In genomic region chr19:34269968-34270621, GRCh38 we compare ENCODE assay signal across 8 cellular contexts. TPM values are rescaled to one million over a fixed set of nuclear protein-coding genes. Genes with fewer than 3 reads are reported as not detected.
DNase-seq lines count a peak whose midpoint lies in the region; ATAC-seq and TF ChIP-seq lines count a peak whose summit lies in the region.

No MANE protein-coding gene starts in this region.

- H3K27me3 ChIP-seq in GM23338 (ENCODE audit: insufficient read depth) (no peaks in the 10 kb centered on the region), esophagus squamous epithelium (no peaks in the 10 kb centered on the region), subcutaneous abdominal adipose tissue (ENCODE audit: control insufficient read depth in 5 of 5, insufficient read depth in 4 of 5, low read length in 5 of 5) (no peaks in the 10 kb centered on the region), WERI-Rb-1 (ENCODE audit: insufficient read depth, low read depth, severe bottlenecking) (no peaks in the 10 kb centered on the region)

- H3K27ac ChIP-seq in GM23338 (ENCODE audit: low read depth) (peak overlapping the region; percentile 18), esophagus squamous epithelium (peak overlapping the region; percentile 66 to 90 (median 76)), subcutaneous abdominal adipose tissue (ENCODE audit: low read depth, low read length) (peak overlapping the region; percentile 90), WERI-Rb-1 (no peak overlapping the region)

- H3K4me3 Mint-ChIP-seq in GM23338 (no peak overlapping the region), nephron (peak overlapping the region; percentile 5 to 42 (median 41))

- H3K4me3 ChIP-seq in GM23338 (no peak overlapping the region), esophagus squamous epithelium (peak overlapping the region in 1 of 4 donors; percentile 29), subcutaneous abdominal adipose tissue (ENCODE audit: low read depth in 1 of 5, low read length in 5 of 5) (peak overlapping the region in 4 of 5 donors; percentile 22 to 48 (median 42)), WERI-Rb-1 (ENCODE audit: low read depth, low read length) (no peak overlapping the region)

- TF ChIP-seq CTCF in GM23338 (conservative IDR thresholded peaks at IDR 0.05; ENCODE audit: low read depth in 2 of 2) (no peak), esophagus squamous epithelium (IDR thresholded peaks at IDR 0.05) (no peak), nephron (IDR thresholded peaks at IDR 0.05; ENCODE audit: unreplicated experiment in 3 of 3) (no peak), WERI-Rb-1 (IDR thresholded peaks at IDR 0.05; ENCODE audit: low read depth, low read length) (no peak)

- peaks cover 57% of the 10 kb centered on the region for H3K79me2 ChIP-seq in GM23338 (replicated peaks; ENCODE audit: insufficient read depth)

- peak in 1 of 4 donors; percentile 46 for TF ChIP-seq POLR2A in esophagus squamous epithelium (IDR thresholded peaks at IDR 0.05)

- H3K9me3 ChIP-seq in esophagus squamous epithelium (no peaks in the 10 kb centered on the region), subcutaneous abdominal adipose tissue (ENCODE audit: control insufficient read depth in 5 of 5, low read length in 5 of 5) (no peaks in the 10 kb centered on the region), WERI-Rb-1 (ENCODE audit: severe bottlenecking) (no peaks in the 10 kb centered on the region)

- H3K4me2 ChIP-seq in GM23338: no peak overlapping the region

- ATAC-seq in GM23338: peak; percentile 61

- H3K9ac ChIP-seq in subcutaneous abdominal adipose tissue (ENCODE audit: low read length in 5 of 5): peak overlapping the region in 4 of 5 donors; percentile 23 to 84 (median 62)

- H3F3A ChIP-seq in GM23338 (replicated peaks; ENCODE audit: low read depth): no peaks in the 10 kb centered on the region; the same call in 1 of the 2 replicates

- no peak overlapping the region for H2AFZ ChIP-seq in GM23338

- DNase-seq in COR-L47 (lab: John Stamatoyannopoulos, UW) (peak; percentile 13), GM23338 (ENCODE audit: low spot score) (peak; percentile 69), NOMO-1 (lab: John Stamatoyannopoulos, UW; ENCODE audit: unreplicated experiment in 2 of 2) (peak; percentile 82 to 90), esophagus squamous epithelium (lab: John Stamatoyannopoulos, UW) (no peak), WERI-Rb-1 (no peak)
- DNase-seq in activated CD8-positive, alpha-beta memory T cell treated with anti-CD3 and anti-CD28 coated beads, Interleukin-2, amount 50 U/mL, for 48 hours: peak; percentile 67

- H3K4me1 Mint-ChIP-seq in GM23338: peaks cover 30% of the 10 kb centered on the region
- H3K4me1 Mint-ChIP-seq in nephron: peaks cover 56% of the 10 kb centered on the region

- peak overlapping the region; percentile 87 for H3K27ac Mint-ChIP-seq in GM23338
- H3K27ac Mint-ChIP-seq in nephron: peak overlapping the region; percentile 88 to 97 (median 95)

- H3K36me3 Mint-ChIP-seq in GM23338 (ENCODE audit: low read depth) (no peaks in the 10 kb centered on the region; the same call in 2 of the 3 replicates), nephron (ENCODE audit: low read depth) (peaks cover 10% of the 10 kb centered on the region)

- peaks cover 22% of the 10 kb centered on the region for H3K4me1 ChIP-seq in GM23338 (ENCODE audit: insufficient read depth)
- peaks cover 0 to 57% (median 12%) of the 10 kb centered on the region in 3 donors for H3K4me1 ChIP-seq in esophagus squamous epithelium
- H3K4me1 ChIP-seq in subcutaneous abdominal adipose tissue (ENCODE audit: control insufficient read depth in 5 of 5, insufficient read depth in 5 of 5, low read length in 5 of 5): peaks cover 10 to 63% (median 25%) of the 10 kb centered on the region in 5 donors

- H4K20me1 ChIP-seq in GM23338 (replicated peaks; ENCODE audit: insufficient read depth): 0 out of 2 replicates have a peak, but pooled peaks cover 6% of the 10 kb centered on the region

- H3K27me3 Mint-ChIP-seq in GM23338 (ENCODE audit: insufficient read depth, low read depth, poor library complexity): peaks cover 3% of the 10 kb centered on the region
- H3K27me3 Mint-ChIP-seq in nephron (ENCODE audit: low read depth): no peaks in the 10 kb centered on the region

- intact Hi-C loops in esophagus squamous epithelium (cut with DNase I): no loop called here

- no peaks in the 10 kb centered on the region for H3K9me2 ChIP-seq in GM23338 (ENCODE audit: insufficient read depth)

- H3K36me3 ChIP-seq in GM23338 (ENCODE audit: insufficient read depth): no peaks in the 10 kb centered on the region
- no peaks in the 10 kb centered on the region for H3K36me3 ChIP-seq in esophagus squamous epithelium
- peaks cover 0 to 6% (median 0%) of the 10 kb centered on the region in 5 donors for H3K36me3 ChIP-seq in subcutaneous abdominal adipose tissue (ENCODE audit: control insufficient read depth in 5 of 5, insufficient read depth in 5 of 5, low read length in 5 of 5)
- H3K36me3 ChIP-seq in WERI-Rb-1: no peaks in the 10 kb centered on the region

- WGBS in esophagus squamous epithelium, 2 donors: 39 to 40% methylated on average over 5 of the region's 5 CpGs

- H3K9me3 Mint-ChIP-seq in GM23338 (no peaks in the 10 kb centered on the region), nephron (no peaks in the 10 kb centered on the region)

TF ChIP-seq in GM23338, 12 proteins besides CTCF, POLR2A, EP300 and RAD21 (continues in another document):
- no peak for TF ChIP-seq EZH2 (IDR thresholded peaks at IDR 0.05; ENCODE audit: low read depth, unreplicated experiment)
- TF ChIP-seq ZNF114 (CRISPR knock-in tag; IDR thresholded peaks at IDR 0.05): no peak
- TF ChIP-seq EZH2phosphoT487 (IDR thresholded peaks at IDR 0.05; ENCODE audit: unreplicated experiment): no peak
- TF ChIP-seq STAT1 (IDR thresholded peaks at IDR 0.05; ENCODE audit: unreplicated experiment): no peak
- no peak for TF ChIP-seq CREB1 (CRISPR knock-in tag; IDR thresholded peaks at IDR 0.05; ENCODE audit: low read depth)
- TF ChIP-seq, protein P1, sequence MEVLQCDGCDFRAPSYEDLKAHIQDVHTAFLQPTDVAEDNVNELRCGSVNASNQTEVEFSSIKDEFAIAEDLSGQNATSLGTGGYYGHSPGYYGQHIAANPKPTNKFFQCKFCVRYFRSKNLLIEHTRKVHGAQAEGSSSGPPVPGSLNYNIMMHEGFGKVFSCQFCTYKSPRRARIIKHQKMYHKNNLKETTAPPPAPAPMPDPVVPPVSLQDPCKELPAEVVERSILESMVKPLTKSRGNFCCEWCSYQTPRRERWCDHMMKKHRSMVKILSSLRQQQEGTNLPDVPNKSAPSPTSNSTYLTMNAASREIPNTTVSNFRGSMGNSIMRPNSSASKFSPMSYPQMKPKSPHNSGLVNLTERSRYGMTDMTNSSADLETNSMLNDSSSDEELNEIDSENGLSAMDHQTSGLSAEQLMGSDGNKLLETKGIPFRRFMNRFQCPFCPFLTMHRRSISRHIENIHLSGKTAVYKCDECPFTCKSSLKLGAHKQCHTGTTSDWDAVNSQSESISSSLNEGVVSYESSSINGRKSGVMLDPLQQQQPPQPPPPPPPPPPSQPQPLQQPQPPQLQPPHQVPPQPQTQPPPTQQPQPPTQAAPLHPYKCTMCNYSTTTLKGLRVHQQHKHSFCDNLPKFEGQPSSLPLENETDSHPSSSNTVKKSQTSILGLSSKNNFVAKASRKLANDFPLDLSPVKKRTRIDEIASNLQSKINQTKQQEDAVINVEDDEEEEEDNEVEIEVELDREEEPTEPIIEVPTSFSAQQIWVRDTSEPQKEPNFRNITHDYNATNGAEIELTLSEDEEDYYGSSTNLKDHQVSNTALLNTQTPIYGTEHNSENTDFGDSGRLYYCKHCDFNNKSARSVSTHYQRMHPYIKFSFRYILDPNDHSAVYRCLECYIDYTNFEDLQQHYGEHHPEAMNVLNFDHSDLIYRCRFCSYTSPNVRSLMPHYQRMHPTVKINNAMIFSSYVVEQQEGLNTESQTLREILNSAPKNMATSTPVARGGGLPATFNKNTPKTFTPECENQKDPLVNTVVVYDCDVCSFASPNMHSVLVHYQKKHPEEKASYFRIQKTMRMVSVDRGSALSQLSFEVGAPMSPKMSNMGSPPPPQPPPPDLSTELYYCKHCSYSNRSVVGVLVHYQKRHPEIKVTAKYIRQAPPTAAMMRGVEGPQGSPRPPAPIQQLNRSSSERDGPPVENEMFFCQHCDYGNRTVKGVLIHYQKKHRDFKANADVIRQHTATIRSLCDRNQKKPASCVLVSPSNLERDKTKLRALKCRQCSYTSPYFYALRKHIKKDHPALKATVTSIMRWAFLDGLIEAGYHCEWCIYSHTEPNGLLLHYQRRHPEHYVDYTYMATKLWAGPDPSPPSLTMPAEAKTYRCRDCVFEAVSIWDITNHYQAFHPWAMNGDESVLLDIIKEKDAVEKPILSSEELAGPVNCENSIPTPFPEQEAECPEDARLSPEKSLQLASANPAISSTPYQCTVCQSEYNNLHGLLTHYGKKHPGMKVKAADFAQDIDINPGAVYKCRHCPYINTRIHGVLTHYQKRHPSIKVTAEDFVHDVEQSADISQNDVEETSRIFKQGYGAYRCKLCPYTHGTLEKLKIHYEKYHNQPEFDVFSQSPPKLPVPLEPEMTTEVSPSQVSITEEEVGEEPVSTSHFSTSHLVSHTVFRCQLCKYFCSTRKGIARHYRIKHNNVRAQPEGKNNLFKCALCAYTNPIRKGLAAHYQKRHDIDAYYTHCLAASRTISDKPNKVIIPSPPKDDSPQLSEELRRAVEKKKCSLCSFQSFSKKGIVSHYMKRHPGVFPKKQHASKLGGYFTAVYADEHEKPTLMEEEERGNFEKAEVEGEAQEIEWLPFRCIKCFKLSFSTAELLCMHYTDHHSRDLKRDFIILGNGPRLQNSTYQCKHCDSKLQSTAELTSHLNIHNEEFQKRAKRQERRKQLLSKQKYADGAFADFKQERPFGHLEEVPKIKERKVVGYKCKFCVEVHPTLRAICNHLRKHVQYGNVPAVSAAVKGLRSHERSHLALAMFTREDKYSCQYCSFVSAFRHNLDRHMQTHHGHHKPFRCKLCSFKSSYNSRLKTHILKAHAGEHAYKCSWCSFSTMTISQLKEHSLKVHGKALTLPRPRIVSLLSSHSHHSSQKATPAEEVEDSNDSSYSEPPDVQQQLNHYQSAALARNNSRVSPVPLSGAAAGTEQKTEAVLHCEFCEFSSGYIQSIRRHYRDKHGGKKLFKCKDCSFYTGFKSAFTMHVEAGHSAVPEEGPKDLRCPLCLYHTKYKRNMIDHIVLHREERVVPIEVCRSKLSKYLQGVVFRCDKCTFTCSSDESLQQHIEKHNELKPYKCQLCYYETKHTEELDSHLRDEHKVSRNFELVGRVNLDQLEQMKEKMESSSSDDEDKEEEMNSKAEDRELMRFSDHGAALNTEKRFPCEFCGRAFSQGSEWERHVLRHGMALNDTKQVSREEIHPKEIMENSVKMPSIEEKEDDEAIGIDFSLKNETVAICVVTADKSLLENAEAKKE (CRISPR knock-in tag; IDR thresholded peaks at IDR 0.05): no peak
- no peak for TF ChIP-seq JUNB (IDR thresholded peaks at IDR 0.05; ENCODE audit: unreplicated experiment)
- TF ChIP-seq POLR2AphosphoS5 (IDR thresholded peaks at IDR 0.05; ENCODE audit: low read depth): no peak
- TF ChIP-seq ZNF331 (CRISPR knock-in tag; IDR thresholded peaks at IDR 0.05; ENCODE audit: low read depth): no peak

RNA-seq across cellular contexts. Expression of gene GARRE1, which starts 15.7 kb away (rescaled TPM):
- total RNA-seq in GM23338 (2014; rRNA removed; shearing (Covaris generic)): 16.0 and 19.4 TPM in 2 replicates
- 20.0 and 23.5 TPM in 2 replicates for polyA plus RNA-seq in GM23338 (2016; fragmentation: Nextera tagmentation; extraction: Ambion mirVana)
- 10 to 100 TPM in 1 of 4 donors, 1 to 10 TPM in 3; 8.5 to 13.7 (median 9.2) TPM for total RNA-seq in esophagus squamous epithelium

Comparison
In these comparisons a context has a peak if more than half of its experiments do, and no peak if none do; other contexts are left out.
1. DNase-seq: peak in COR-L47 (single experiment), GM23338 (single experiment), NOMO-1 (2 of 2) and activated CD8-positive, alpha-beta memory T cell treated with anti-CD3 and anti-CD28 coated beads, Interleukin-2, amount 50 U/mL, for 48 hours (single experiment); none in esophagus squamous epithelium (single experiment) and WERI-Rb-1 (single experiment).
2. H3K4me3 ChIP-seq: peak in subcutaneous abdominal adipose tissue (4 of 5); none in GM23338 (single experiment) and WERI-Rb-1 (single experiment).